Comparison of ENCODE assay signal across 8 cellular contexts in the genomic region with DNA sequence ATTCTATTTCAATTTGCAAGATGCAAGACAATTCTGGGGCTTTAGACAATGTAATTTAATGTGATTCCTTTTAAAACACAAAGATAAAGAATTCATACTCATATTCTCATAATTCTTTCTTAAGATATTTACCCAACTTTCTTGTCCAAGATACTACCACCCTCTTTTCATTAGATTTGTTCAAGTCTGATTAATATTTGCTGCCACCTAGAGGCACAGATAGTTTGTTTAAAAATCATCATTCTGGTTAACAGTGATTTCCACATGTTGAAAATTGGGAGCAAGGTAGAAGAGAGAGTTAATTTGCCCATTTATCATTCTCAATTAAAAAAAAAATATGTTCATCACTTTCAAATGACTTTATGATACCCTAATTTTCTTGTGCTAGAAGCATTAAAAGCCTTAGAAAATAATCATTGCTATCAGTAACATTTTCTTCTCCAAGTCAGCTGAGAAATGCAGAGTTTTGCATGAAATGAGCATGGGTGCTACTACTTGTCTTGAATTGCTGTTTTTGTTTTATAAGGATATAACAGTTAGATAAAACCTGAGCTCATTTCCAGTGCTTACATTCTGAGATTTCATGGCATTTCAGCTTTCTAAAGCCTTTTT. TPM values are rescaled to one million over a fixed set of nuclear protein-coding genes. Genes with fewer than 3 reads are reported as not detected.
A peak's percentile ranks its signal among the peaks of the same experiment; 100 is the strongest.
DNase-seq lines count a peak whose midpoint lies in the region; ATAC-seq and TF ChIP-seq lines count a peak whose summit lies in the region.

No MANE protein-coding gene starts in this region.

- CTCF ChIA-PET in HEK293T (lab: Yijun Ruan, JAX), result no interaction called here

- POLR2A ChIA-PET in HEK293T (lab: Yijun Ruan, JAX), result interaction anchor here (1.8 kb wide), 1 partner anchor 11 kb away, joined by 6 read pairs; the partner anchor contains the start of gene TAMM41

- no peaks in the 10 kb centered on the region for H3K9me3 Mint-ChIP-seq in osteocyte (ENCODE audit: unreplicated experiment)

- peaks cover 20% of the 10 kb centered on the region for H3K36me3 ChIP-seq in GM06990 (ENCODE audit: control insufficient read depth, insufficient read depth, low read length)

- H3K36me3 Mint-ChIP-seq in osteocyte (ENCODE audit: unreplicated experiment), result peaks cover 19% of the 10 kb centered on the region

- H3K27me3 Mint-ChIP-seq in osteocyte (ENCODE audit: unreplicated experiment), result no peaks in the 10 kb centered on the region

- DNase-seq in GM06990 (ENCODE audit: extremely low read depth, insufficient read length) (no peak), NB4 (ENCODE audit: low read depth) (peak; percentile 29), dermis microvascular lymphatic vessel endothelial cell (ENCODE audit: low read depth in 2 of 2) (peak; percentile 10 to 48), osteocyte (ENCODE audit: extremely low spot score, unreplicated experiment) (no peak), HEK293T (ENCODE audit: extremely low spot score) (no peak), omental fat pad (ENCODE audit: low spot score) (no peak)

- no peak overlapping the region for H3K4me3 ChIP-seq in GM06990 (replicated peaks; ENCODE audit: low read depth, low read length)
- H3K4me3 ChIP-seq in NB4 (ENCODE audit: low read depth, low read length), result no peak overlapping the region

- no peak overlapping the region for H3K4me3 Mint-ChIP-seq in osteocyte (ENCODE audit: unreplicated experiment)

- ATAC-seq in HG03565 (IDR thresholded peaks at IDR 0.05; ENCODE audit: unreplicated experiment) (no peak), GM18520 (IDR thresholded peaks at IDR 0.05; ENCODE audit: unreplicated experiment) (no peak), omental fat pad (ENCODE audit: low FRiP score) (no peak)

- TF ChIP-seq CTCF in GM06990 (IDR thresholded peaks at IDR 0.05; ENCODE audit: insufficient read depth, low read length, poor library complexity, severe bottlenecking) (peak; percentile 41), NB4 (IDR thresholded peaks at IDR 0.05; ENCODE audit: low read depth, low read length) (peak; percentile 18), osteocyte (IDR thresholded peaks at IDR 0.05) (peak; percentile 64), omental fat pad (IDR thresholded peaks at IDR 0.05) (no peak)

- no peak overlapping the region for H3K27ac Mint-ChIP-seq in osteocyte (ENCODE audit: unreplicated experiment)

- no peaks in the 10 kb centered on the region for H3K27me3 ChIP-seq in GM06990 (replicated peaks; ENCODE audit: control insufficient read depth, insufficient read depth, low read length)

- H3K4me1 Mint-ChIP-seq in osteocyte (ENCODE audit: unreplicated experiment), result no peaks in the 10 kb centered on the region

- TF ChIP-seq POLR2A in NB4 (IDR thresholded peaks at IDR 0.05; ENCODE audit: extremely low read depth, insufficient read length), result no peak

TF ChIP-seq in HEK293T, 16 proteins besides CTCF, POLR2A, EP300 and RAD21:
- TF ChIP-seq, protein P1, sequence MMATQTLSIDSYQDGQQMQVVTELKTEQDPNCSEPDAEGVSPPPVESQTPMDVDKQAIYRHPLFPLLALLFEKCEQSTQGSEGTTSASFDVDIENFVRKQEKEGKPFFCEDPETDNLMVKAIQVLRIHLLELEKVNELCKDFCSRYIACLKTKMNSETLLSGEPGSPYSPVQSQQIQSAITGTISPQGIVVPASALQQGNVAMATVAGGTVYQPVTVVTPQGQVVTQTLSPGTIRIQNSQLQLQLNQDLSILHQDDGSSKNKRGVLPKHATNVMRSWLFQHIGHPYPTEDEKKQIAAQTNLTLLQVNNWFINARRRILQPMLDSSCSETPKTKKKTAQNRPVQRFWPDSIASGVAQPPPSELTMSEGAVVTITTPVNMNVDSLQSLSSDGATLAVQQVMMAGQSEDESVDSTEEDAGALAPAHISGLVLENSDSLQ (IDR thresholded peaks at IDR 0.05), result no peak
- TF ChIP-seq ZNF384 (IDR thresholded peaks at IDR 0.05) (no peak), BHLHE40 (IDR thresholded peaks at IDR 0.05; ENCODE audit: borderline replicate concordance) (no peak), FOXA1 (IDR thresholded peaks at IDR 0.05) (no peak), CTBP1 (IDR thresholded peaks at IDR 0.05; ENCODE audit: borderline replicate concordance) (no peak), FOXK2 (IDR thresholded peaks at IDR 0.05) (no peak), ELF4 (IDR thresholded peaks at IDR 0.05) (no peak), HDGF (IDR thresholded peaks at IDR 0.05; ENCODE audit: borderline replicate concordance) (no peak), TARDBP (IDR thresholded peaks at IDR 0.05) (no peak), NFRKB (IDR thresholded peaks at IDR 0.05) (no peak), SP1 (IDR thresholded peaks at IDR 0.05) (no peak), FOXM1 (IDR thresholded peaks at IDR 0.05; ENCODE audit: borderline replicate concordance) (no peak), LEF1 (IDR thresholded peaks at IDR 0.05; ENCODE audit: borderline replicate concordance) (no peak), SUZ12 (IDR thresholded peaks at IDR 0.05) (no peak), L3MBTL2 (conservative IDR thresholded peaks at IDR 0.05) (no peak), ARNT (IDR thresholded peaks at IDR 0.05) (no peak)

RNA-seq across cellular contexts. Expression of gene TAMM41, which starts 11.6 kb away (rescaled TPM):
- total RNA-seq in dermis microvascular lymphatic vessel endothelial cell, result 3.5 and 4.4 TPM in 2 replicates
- total RNA-seq in osteocyte, result 14.5 and 18.8 TPM in 2 replicates
- total RNA-seq in omental fat pad, result 10 to 100 TPM in 1 of 4 donors, 1 to 10 TPM in 3; 5.2 to 17.2 (median 9.3) TPM

Comparison
In these comparisons a context has a peak if more than half of its experiments do, and no peak if none do; other contexts are left out.
1. DNase-seq: peak in NB4 (single experiment) and dermis microvascular lymphatic vessel endothelial cell (2 of 2); none in GM06990 (single experiment), osteocyte (single experiment), HEK293T (single experiment) and omental fat pad (single experiment).
2. CTCF ChIP-seq: peak in GM06990 (single experiment), NB4 (single experiment) and osteocyte (single experiment); none in omental fat pad (0 of 3).